Comparison of ENCODE assay signal across 26 cellular contexts in the genomic region with DNA sequence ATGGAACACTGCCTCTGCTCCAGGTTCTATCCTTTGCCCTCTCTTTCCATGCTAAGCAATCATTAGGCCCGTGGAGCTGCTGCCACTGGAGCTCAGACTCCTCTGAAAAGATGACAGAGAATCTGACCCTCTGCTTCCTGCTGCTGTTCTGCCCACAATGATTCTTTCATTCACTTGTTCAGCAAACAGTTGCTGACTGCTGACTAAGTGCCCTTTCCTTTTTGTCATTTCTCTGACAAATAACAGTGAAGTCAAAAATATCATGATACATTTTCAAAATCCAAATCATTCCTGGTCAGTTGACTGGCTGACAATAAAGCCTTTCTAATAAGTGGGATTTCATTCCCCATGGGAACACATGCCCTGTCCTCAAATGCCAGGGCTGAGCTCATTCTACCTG.
A peak's percentile ranks its signal among the peaks of the same experiment; 100 is the strongest.
DNase-seq lines count a peak whose midpoint lies in the region; ATAC-seq and TF ChIP-seq lines count a peak whose summit lies in the region.
"Had no signal": no experiment of that assay in that cellular context is flagged by ENCODE, and none has a peak within 500 bp of the region (broad histone marks: within the 10 kb centered on the region; RNA-seq: fewer than 3 reads in every experiment).

No MANE protein-coding gene starts in this region.

- in situ Hi-C loops in astrocyte of the spinal cord (cut with HindIII; ENCODE audit: low sequenced_read_pairs), result no loop called here

- no peaks in the 10 kb centered on the region for H3K36me3 ChIP-seq in MG63
- H3K36me3 ChIP-seq: colonic mucosa, left lung, neutrophil, SJCRH30 had no signal

- no peak for ATAC-seq in HG03108 (IDR thresholded peaks at IDR 0.05; ENCODE audit: unreplicated experiment)
- ATAC-seq in HG02885 (IDR thresholded peaks at IDR 0.05; ENCODE audit: poor library complexity, unreplicated experiment), result no peak
- ATAC-seq: activated CD4-positive, alpha-beta T cell treated with anti-CD3 and anti-CD28 coated beads for 36 hours; GM12878; left lung; right cardiac atrium had no signal

- no peak for TF ChIP-seq CTCF in astrocyte of the spinal cord (IDR thresholded peaks at IDR 0.05; ENCODE audit: low read depth, low read length)

- H3K27me3 ChIP-seq in MG63, result no peaks in the 10 kb centered on the region
- H3K27me3 ChIP-seq: colonic mucosa, left lung, neutrophil, SJCRH30 had no signal

- DNase-seq in COLO829 (ENCODE audit: low spot score) (peak; percentile 70), HT1080 (ENCODE audit: low read depth) (peak; percentile 72), astrocyte of the spinal cord (ENCODE audit: low read depth, low spot score) (peak; percentile 9), lung microvascular endothelial cell (ENCODE audit: low read depth in 2 of 2) (peak; percentile 24 to 63), MG63 (no peak), 8988T (no peak)
- DNase-seq: activated CD4-positive, alpha-beta T cell treated with anti-CD3 and anti-CD28 coated beads for 36 hours; activated naive CD4-positive, alpha-beta T cell treated with anti-CD3 and anti-CD28 coated beads, Interleukin-2, amount 50 U/mL, for 16 hours; amygdala; colonic mucosa; DMS153; islet precursor cell; left lung; NCI-H1436 treated with DMSO at 0.1 percent for 48 hours; NCI-H2081 treated with DMSO at 0.1 percent for 48 hours; NCI-H446; NCI-H82; right cardiac atrium; SJCRH30; stimulated activated CD4-positive, alpha-beta T cell treated with anti-CD3 and anti-CD28 coated beads, Interleukin-12 subunit alpha, Interleukin-12 subunit beta, amount 100 ng/mL, for 4 hours; stimulated activated CD4-positive, alpha-beta T cell treated with anti-CD3 and anti-CD28 coated beads, Interleukin-2, amount 100 ng/mL, for 48 hours; T1000 had no signal

- H3K4me3 ChIP-seq in astrocyte of the spinal cord (ENCODE audit: low read depth, low read length), result no peak overlapping the region
- H3K4me3 ChIP-seq in MG63, result no peak overlapping the region
- H3K4me3 ChIP-seq: colonic mucosa, GM12878, left lung, SJCRH30 had no signal

- H3K9me3 ChIP-seq in MG63, result no peaks in the 10 kb centered on the region
- H3K9me3 ChIP-seq: colonic mucosa, left lung, neutrophil, SJCRH30 had no signal

Comparison
In these comparisons a context has a peak if more than half of its experiments do, and no peak if none do; other contexts are left out.
1. DNase-seq: peak in COLO829 (single experiment), HT1080 (single experiment), astrocyte of the spinal cord (single experiment) and lung microvascular endothelial cell (2 of 2); none in MG63 (single experiment) and 8988T (single experiment).